ENCODE assay signal across 22 cellular contexts in genomic region chr15:101025896-101026631, GRCh38.
A peak's percentile ranks its signal among the peaks of the same experiment; 100 is the strongest.
DNase-seq lines count a peak whose midpoint lies in the region; ATAC-seq and TF ChIP-seq lines count a peak whose summit lies in the region.
"Had no signal": no experiment of that assay in that cellular context is flagged by ENCODE, and none has a peak within 500 bp of the region (broad histone marks: within the 10 kb centered on the region; RNA-seq: fewer than 3 reads in every experiment).

No MANE protein-coding gene starts in this region.

- peak; percentile 5 for TF ChIP-seq POLR2A in GM18505 (IDR thresholded peaks at IDR 0.05; ENCODE audit: borderline replicate concordance, extremely low read depth, insufficient read depth, insufficient read length)

- no peaks in the 10 kb centered on the region for H3K9me3 Mint-ChIP-seq in activated T-helper 2 cell treated with anti-CD3 and anti-CD28 coated beads, Interferon-gamma antibody, Interleukin-2, Interleukin-4, amounts not matched to agents 10 μg/mL and 5 μg/mL and 100 μg/mL, durations not matched to agents 14 hours and 24 hours and 36 hours
- H3K9me3 Mint-ChIP-seq: activated CD4-positive, alpha-beta T cell treated with anti-CD3 and anti-CD28 coated beads, Interleukin-2, amount 10 ng/mL, durations not matched to agents 24 days and 14 days; activated naive CD4-positive, alpha-beta T cell treated with anti-CD3 and anti-CD28 coated beads for 36 hours had no signal

- no peak overlapping the region for H3K4me3 Mint-ChIP-seq in activated T-helper 2 cell treated with anti-CD3 and anti-CD28 coated beads, Interferon-gamma antibody, Interleukin-2, Interleukin-4, amounts not matched to agents 10 μg/mL and 5 μg/mL and 100 μg/mL, durations not matched to agents 14 hours and 24 hours and 36 hours (ENCODE audit: low read depth)
- H3K4me3 Mint-ChIP-seq: activated CD4-positive, alpha-beta T cell treated with anti-CD3 and anti-CD28 coated beads, Interleukin-2, amount 10 ng/mL, durations not matched to agents 24 days and 14 days; activated naive CD4-positive, alpha-beta T cell treated with anti-CD3 and anti-CD28 coated beads for 36 hours had no signal

- no peak overlapping the region for H3K4me2 ChIP-seq in mesenchymal stem cell (ENCODE audit: low read length, poor library complexity, severe bottlenecking)

- no peak overlapping the region for H4K91ac ChIP-seq in mesenchymal stem cell (ENCODE audit: low read length)

- no peak overlapping the region for H4K8ac ChIP-seq in mesenchymal stem cell (ENCODE audit: low read length)

- no peaks in the 10 kb centered on the region for H3K4me1 ChIP-seq in mesenchymal stem cell (ENCODE audit: control insufficient read depth, insufficient read depth, low read depth, low read length)
- H3K4me1 ChIP-seq in foreskin keratinocyte, result no peaks in the 10 kb centered on the region

- H2BK12ac ChIP-seq in mesenchymal stem cell (ENCODE audit: low read length in 2 of 2), result no peak overlapping the region

- no peak overlapping the region for H2BK5ac ChIP-seq in mesenchymal stem cell (ENCODE audit: low read depth, low read length, poor library complexity, severe bottlenecking)

- no peak overlapping the region for H3K4me3 ChIP-seq in mesenchymal stem cell (ENCODE audit: insufficient read depth in 1 of 2, low read depth in 1 of 2, low read length in 2 of 2)
- H3K4me3 ChIP-seq: dorsolateral prefrontal cortex, GM23248 had no signal

- H3K27ac ChIP-seq in mesenchymal stem cell (ENCODE audit: low read length, poor library complexity, severe bottlenecking), result no peak overlapping the region
- no peak overlapping the region for H3K27ac ChIP-seq in foreskin keratinocyte
- H3K27ac ChIP-seq: C4-2B, GM23248, HL-60, neutrophil had no signal

- H3K27ac Mint-ChIP-seq in activated T-helper 2 cell treated with anti-CD3 and anti-CD28 coated beads, Interferon-gamma antibody, Interleukin-2, Interleukin-4, amounts not matched to agents 10 μg/mL and 5 μg/mL and 100 μg/mL, durations not matched to agents 14 hours and 24 hours and 36 hours, result no peak overlapping the region
- H3K27ac Mint-ChIP-seq: activated CD4-positive, alpha-beta T cell treated with anti-CD3 and anti-CD28 coated beads, Interleukin-2, amount 10 ng/mL, durations not matched to agents 24 days and 14 days; activated naive CD4-positive, alpha-beta T cell treated with anti-CD3 and anti-CD28 coated beads for 36 hours had no signal

- H3K36me3 ChIP-seq in mesenchymal stem cell (ENCODE audit: control insufficient read depth in 1 of 2, insufficient read depth in 2 of 2, low read depth in 1 of 2, low read length in 2 of 2), result peaks cover 2 to 80% of the 10 kb centered on the region in 2 experiments

- no peak overlapping the region for H3K14ac ChIP-seq in mesenchymal stem cell (ENCODE audit: low read length in 2 of 2)

- WGBS in mesenchymal stem cell, result 93% methylated on average over 17 of the region's 17 CpGs

- no peaks in the 10 kb centered on the region for H3K36me3 Mint-ChIP-seq in activated T-helper 2 cell treated with anti-CD3 and anti-CD28 coated beads, Interferon-gamma antibody, Interleukin-2, Interleukin-4, amounts not matched to agents 10 μg/mL and 5 μg/mL and 100 μg/mL, durations not matched to agents 14 hours and 24 hours and 36 hours (ENCODE audit: low read depth)

- H2AK5ac ChIP-seq in mesenchymal stem cell (ENCODE audit: low read length, severe bottlenecking), result no peak overlapping the region

- no peaks in the 10 kb centered on the region for H3K79me1 ChIP-seq in mesenchymal stem cell (replicated peaks; ENCODE audit: low read length, poor library complexity, severe bottlenecking)

- H3K27me3 ChIP-seq in mesenchymal stem cell (ENCODE audit: control insufficient read depth in 1 of 2, insufficient read depth in 1 of 2, low read length in 2 of 2) (peaks cover 0 to 1% of the 10 kb centered on the region in 2 experiments), foreskin keratinocyte (no peaks in the 10 kb centered on the region)
- H3K27me3 ChIP-seq: dorsolateral prefrontal cortex, neutrophil had no signal

- H2AFZ ChIP-seq in mesenchymal stem cell (ENCODE audit: low read depth, low read length), result no peak overlapping the region
- H2AFZ ChIP-seq: GM23248 had no signal

- TF ChIP-seq CTCF in foreskin keratinocyte (conservative IDR thresholded peaks at IDR 0.05), result no peak

- intact Hi-C loops in activated T-helper 2 cell treated with anti-CD3 and anti-CD28 coated beads, Interferon-gamma antibody, Interleukin-2, Interleukin-4, amounts not matched to agents 10 μg/mL and 5 μg/mL and 100 μg/mL, durations not matched to agents 14 hours and 24 hours and 36 hours (cut with micrococcal nuclease), result no loop called here

- H3K27me3 Mint-ChIP-seq in activated T-helper 2 cell treated with anti-CD3 and anti-CD28 coated beads, Interferon-gamma antibody, Interleukin-2, Interleukin-4, amounts not matched to agents 10 μg/mL and 5 μg/mL and 100 μg/mL, durations not matched to agents 14 hours and 24 hours and 36 hours (ENCODE audit: low read depth), result peaks cover 5% of the 10 kb centered on the region

- H2BK15ac ChIP-seq in mesenchymal stem cell (ENCODE audit: low read depth, poor library complexity, severe bottlenecking), result peak overlapping the region; percentile 12

- H3K4me1 Mint-ChIP-seq in activated T-helper 2 cell treated with anti-CD3 and anti-CD28 coated beads, Interferon-gamma antibody, Interleukin-2, Interleukin-4, amounts not matched to agents 10 μg/mL and 5 μg/mL and 100 μg/mL, durations not matched to agents 14 hours and 24 hours and 36 hours (ENCODE audit: low read depth), result no peaks in the 10 kb centered on the region
- H3K4me1 Mint-ChIP-seq: activated CD4-positive, alpha-beta T cell treated with anti-CD3 and anti-CD28 coated beads, Interleukin-2, amount 10 ng/mL, durations not matched to agents 24 days and 14 days had no signal

- H3K9me3 ChIP-seq in mesenchymal stem cell (ENCODE audit: control insufficient read depth, low read length), result no peaks in the 10 kb centered on the region
- H3K9me3 ChIP-seq: neutrophil had no signal

- no peak overlapping the region for H3K23ac ChIP-seq in mesenchymal stem cell (ENCODE audit: low read length in 2 of 2)

- no peak for ATAC-seq in GM18505 (IDR thresholded peaks at IDR 0.05; ENCODE audit: unreplicated experiment)
- no peak for ATAC-seq in GM19351 (IDR thresholded peaks at IDR 0.05; ENCODE audit: unreplicated experiment)
- no peak for ATAC-seq in foreskin keratinocyte
- ATAC-seq: HepG2 had no signal

- no peak overlapping the region for H3K18ac ChIP-seq in mesenchymal stem cell (ENCODE audit: low read depth in 1 of 2, low read length in 2 of 2)

- no peak overlapping the region for H3K9ac ChIP-seq in mesenchymal stem cell (ENCODE audit: low read length)
- H3K9ac ChIP-seq: GM23248 had no signal

- peak overlapping the region in 1 of 2 experiments; percentile 35 for H3K4ac ChIP-seq in mesenchymal stem cell (ENCODE audit: low read depth in 1 of 2, low read length in 2 of 2)

- peak; percentile 4 for DNase-seq in activated T-helper 2 cell treated with anti-CD3 and anti-CD28 coated beads, Interferon-gamma antibody, Interleukin-2, Interleukin-4, amounts not matched to agents 10 μg/mL and 5 μg/mL and 100 μg/mL, durations not matched to agents 14 hours and 24 hours and 36 hours (ENCODE audit: low spot score)
- no peak for DNase-seq in mesenchymal stem cell
- peak; percentile 7 for DNase-seq in stimulated activated CD8-positive, alpha-beta memory T cell treated with anti-CD3 and anti-CD28 coated beads, Interleukin-4, amount 100 ng/mL, for 48 hours
- no peak for DNase-seq in hepatic stellate cell (ENCODE audit: low spot score)
- DNase-seq in KG1 (lab: John Stamatoyannopoulos, UW), result no peak
- DNase-seq in foreskin keratinocyte, result no peak
- DNase-seq: activated CD4-positive, alpha-beta T cell treated with anti-CD3 and anti-CD28 coated beads, Interleukin-2, amount 10 ng/mL, durations not matched to agents 24 days and 14 days; activated naive CD4-positive, alpha-beta T cell treated with anti-CD3 and anti-CD28 coated beads for 36 hours; activated T-cell treated with anti-CD3 and anti-CD28 coated beads, Interleukin-2, amount 50 U/mL, for 1 hour; amniotic stem cell; caudate nucleus; GM23248; NCI-H1092; NCI-H2081; SHP77 treated with DMSO at 0.1 percent for 48 hours had no signal

- H2BK120ac ChIP-seq in mesenchymal stem cell (ENCODE audit: low read depth, low read length), result no peak overlapping the region

Comparison
In these comparisons a context has a peak if more than half of its experiments do, and no peak if none do; other contexts are left out.
1. DNase-seq: peak in activated T-helper 2 cell treated with anti-CD3 and anti-CD28 coated beads, Interferon-gamma antibody, Interleukin-2, Interleukin-4, amounts not matched to agents 10 μg/mL and 5 μg/mL and 100 μg/mL, durations not matched to agents 14 hours and 24 hours and 36 hours (single experiment) and stimulated activated CD8-positive, alpha-beta memory T cell treated with anti-CD3 and anti-CD28 coated beads, Interleukin-4, amount 100 ng/mL, for 48 hours (single experiment); none in mesenchymal stem cell (single experiment), hepatic stellate cell (single experiment), KG1 (single experiment) and foreskin keratinocyte (0 of 2).